1 cellular context compared by ENCODE assay signal in the genomic region with DNA sequence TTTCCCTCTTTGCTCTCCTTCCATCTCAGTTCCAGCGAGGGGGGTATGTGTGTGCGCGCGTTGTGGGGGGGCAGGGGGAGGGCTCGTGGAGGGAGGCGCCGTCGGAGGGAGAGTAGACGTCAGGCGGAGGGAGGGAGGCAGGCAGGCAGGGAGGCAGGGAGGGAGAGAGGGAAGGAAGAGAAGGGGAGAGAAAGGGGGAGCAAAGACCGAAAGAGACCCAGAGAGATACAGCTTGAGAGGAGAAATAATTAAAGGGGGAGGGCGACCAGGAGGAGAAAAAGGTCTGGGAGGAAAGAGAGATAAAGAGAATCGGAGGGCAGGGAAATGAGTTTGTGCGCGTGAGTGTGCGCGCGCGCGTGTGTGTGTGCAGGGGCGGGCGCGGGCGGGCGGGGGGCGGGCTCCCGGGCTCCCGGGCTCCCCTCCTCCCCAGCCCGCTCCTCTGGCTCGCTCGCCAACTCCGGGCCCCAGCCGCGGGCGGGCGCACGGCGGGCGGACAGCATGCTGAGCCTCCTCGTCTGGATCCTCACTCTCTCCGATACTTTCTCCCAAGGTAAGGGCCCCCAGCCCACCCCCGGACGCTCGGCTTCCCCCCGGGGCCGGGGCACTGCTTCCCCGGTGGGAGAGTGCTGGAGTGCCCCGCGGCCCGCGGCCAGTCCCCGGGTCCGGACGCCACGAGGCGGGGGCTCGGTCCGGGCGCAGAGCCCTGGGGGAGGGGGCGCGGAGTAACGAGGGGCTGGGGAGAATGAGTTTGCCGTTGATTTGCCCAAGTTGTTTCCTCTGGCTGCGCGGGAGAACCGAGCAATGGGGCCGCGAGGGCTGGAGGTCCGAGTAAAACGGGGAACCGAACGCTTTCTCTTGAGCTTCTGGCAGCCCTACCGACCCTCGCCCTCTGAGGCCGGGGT.
TF ChIP-seq lines count a peak whose summit lies in the region.

Gene KIRREL1, plus strand, starts transcription at position 467 of the 902 bp plus-strand sequence. Its CDS starts 32 bp downstream, at position 499.

TF ChIP-seq in endothelial cell of umbilical vein, 7 proteins besides CTCF, POLR2A, EP300 and RAD21:
- peak; percentile 61 for TF ChIP-seq POLR2AphosphoS5 (IDR thresholded peaks at IDR 0.05; ENCODE audit: insufficient read depth, low read depth, low read length)
- TF ChIP-seq FOS (IDR thresholded peaks at IDR 0.05; ENCODE audit: borderline replicate concordance, insufficient read depth, low read length) = no peak
